ENCODE assay signal across 21 cellular contexts in the genomic region with DNA sequence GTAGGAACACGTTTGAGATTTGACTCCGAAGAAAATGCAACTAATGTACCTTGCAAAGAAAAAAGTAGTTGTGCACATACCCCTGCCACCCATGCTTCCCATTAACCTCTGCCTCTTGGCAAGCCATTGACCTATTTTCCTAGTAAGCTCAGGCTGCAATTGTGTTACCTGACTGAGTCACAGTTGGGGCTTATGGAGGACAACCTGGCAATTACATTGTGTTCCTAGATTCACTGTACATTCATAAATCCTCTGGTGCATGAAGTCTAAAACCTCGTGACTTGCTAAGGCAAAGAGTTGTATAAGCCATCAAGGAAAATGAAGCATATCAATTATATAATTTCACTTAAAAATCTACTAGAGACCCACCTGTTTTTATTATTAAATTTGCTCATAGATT.
A peak's percentile ranks its signal among the peaks of the same experiment; 100 is the strongest.
DNase-seq lines count a peak whose midpoint lies in the region; ATAC-seq and TF ChIP-seq lines count a peak whose summit lies in the region.
"Had no signal": no experiment of that assay in that cellular context is flagged by ENCODE, and none has a peak within 500 bp of the region (broad histone marks: within the 10 kb centered on the region; RNA-seq: fewer than 3 reads in every experiment).

No MANE protein-coding gene starts in this region.

- peaks cover 18% of the 10 kb centered on the region for H3K4me1 ChIP-seq in IMR-90 (ENCODE audit: control insufficient read depth, insufficient read depth, low read length)

- H2BK15ac ChIP-seq in IMR-90 (ENCODE audit: low read depth, low read length) = peak overlapping the region; percentile 81

- no peak for DNase-seq in IMR-90
- no peak for DNase-seq in WTC11 (ENCODE audit: low spot score)
- peak; percentile 12 for DNase-seq in left kidney (ENCODE audit: low read depth, low spot score)
- DNase-seq in A172 (ENCODE audit: low spot score) = no peak
- no peak for DNase-seq in NCI-H2081 (lab: John Stamatoyannopoulos, UW)
- DNase-seq in NCI-H82 treated with DMSO at 0.1 percent for 48 hours (lab: John Stamatoyannopoulos, UW; ENCODE audit: unreplicated experiment) = no peak
- no peak for DNase-seq in activated T-cell treated with anti-CD3 and anti-CD28 coated beads, Interleukin-2, amount 50 U/mL, for 72 hours
- DNase-seq: CD4-positive, CD25-positive, alpha-beta regulatory T cell; COR-L47; DMS79; MV-4-11; NCI-H1105 treated with DMSO at 0.1 percent for 48 hours; NCI-H1694; NCI-H2081 treated with DMSO at 0.1 percent for 48 hours; NCI-H510A; NCI-H748 treated with DMSO at 0.1 percent for 48 hours; NK-92 treated with Interleukin-12 subunit alpha and Interleukin-12 subunit beta, amount 100 ng/mL, for 24 hours; SIG-M5 had no signal

- H3K27ac Mint-ChIP-seq in WTC11 = 0 out of 2 replicates have a peak overlapping the region, but pooled peaks have one; percentile 12
- H3K27ac Mint-ChIP-seq in activated T-cell treated with anti-CD3 and anti-CD28 coated beads, Interleukin-2, amount 50 U/mL, for 72 hours = no peak overlapping the region
- H3K27ac Mint-ChIP-seq: CD4-positive, CD25-positive, alpha-beta regulatory T cell had no signal

- POLR2A ChIA-PET in IMR-90 (lab: Charles Lee; ENCODE audit: unreplicated experiment) (no interaction called here), WTC11 (lab: Charles Lee) (interaction anchor here (0.6 kb wide), 1 partner anchor 315 kb away, joined by 3 read pairs; no protein-coding TSS in a partner anchor)

- H3K36me3 ChIP-seq in IMR-90 (ENCODE audit: control insufficient read depth, insufficient read depth, low read length) = no peaks in the 10 kb centered on the region

- no peaks in the 10 kb centered on the region for H3K27me3 ChIP-seq in IMR-90 (ENCODE audit: control insufficient read depth, insufficient read depth, low read length)

- H2BK120ac ChIP-seq in IMR-90 (ENCODE audit: low read depth, low read length) = peak overlapping the region; percentile 94

- no peak for ATAC-seq in IMR-90 (ENCODE audit: low read depth)
- no peak for ATAC-seq in WTC11
- ATAC-seq in esophagus mucosa = peak; percentile 88
- ATAC-seq in activated T-cell treated with anti-CD3 and anti-CD28 coated beads, Interleukin-2, amount 50 U/mL, for 72 hours (replicated peaks in 1 of 2) = no peak
- ATAC-seq: SK-N-SH treated with all-trans-retinoic acid at 6 μM for 48 hours had no signal

- no peaks in the 10 kb centered on the region for H4K20me1 ChIP-seq in IMR-90 (ENCODE audit: insufficient read depth, low read length)

- no peak overlapping the region for H2AK9ac ChIP-seq in IMR-90 (replicated peaks; ENCODE audit: low read depth, low read length, poor library complexity)

- CTCF ChIA-PET in IMR-90 (lab: Yijun Ruan, JAX) (no interaction called here), WTC11 (lab: Charles Lee) (no interaction called here)

- peak overlapping the region; percentile 84 for H4K91ac ChIP-seq in IMR-90 (ENCODE audit: insufficient read depth, low read depth, low read length)

- no peak for TF ChIP-seq POLR2A in IMR-90 (IDR thresholded peaks at IDR 0.05; ENCODE audit: low read depth, low read length)

- dilution Hi-C loops in IMR-90 (cut with HindIII; ENCODE audit: low sequenced_read_pairs, unreplicated experiment) = no loop called here

- no peak overlapping the region for H4K5ac ChIP-seq in IMR-90 (ENCODE audit: low read depth, low read length)

- peak overlapping the region; percentile 88 for H2AK5ac ChIP-seq in IMR-90 (ENCODE audit: low read depth, low read length)

- H2BK20ac ChIP-seq in IMR-90 (ENCODE audit: low read depth, low read length) = peak overlapping the region; percentile 96

- peak overlapping the region; percentile 57 for H3K14ac ChIP-seq in IMR-90 (replicated peaks; ENCODE audit: low read depth, low read length)

- peaks cover 20% of the 10 kb centered on the region for H3K9me1 ChIP-seq in IMR-90 (ENCODE audit: insufficient read depth, low read length)

- H2AFZ ChIP-seq in IMR-90 (replicated peaks; ENCODE audit: low read length, poor library complexity) = no peak overlapping the region

- H2BK5ac ChIP-seq in IMR-90 (ENCODE audit: low read depth, low read length, poor library complexity, severe bottlenecking) = peak overlapping the region; percentile 89

- TF ChIP-seq RAD21 in IMR-90 (IDR thresholded peaks at IDR 0.05; ENCODE audit: low read length) = no peak

- no peak overlapping the region for H3K4me3 Mint-ChIP-seq in WTC11
- H3K4me3 Mint-ChIP-seq in activated T-cell treated with anti-CD3 and anti-CD28 coated beads, Interleukin-2, amount 50 U/mL, for 72 hours = no peak overlapping the region
- H3K4me3 Mint-ChIP-seq: CD4-positive, CD25-positive, alpha-beta regulatory T cell had no signal

- H3K4me3 ChIP-seq in IMR-90 (ENCODE audit: insufficient read depth, low read depth, low read length) = no peak overlapping the region

- H3K27me3 Mint-ChIP-seq in WTC11 (ENCODE audit: low read depth) = no peaks in the 10 kb centered on the region
- H3K27me3 Mint-ChIP-seq in activated T-cell treated with anti-CD3 and anti-CD28 coated beads, Interleukin-2, amount 50 U/mL, for 72 hours (ENCODE audit: low read depth) = no peaks in the 10 kb centered on the region
- H3K27me3 Mint-ChIP-seq: CD4-positive, CD25-positive, alpha-beta regulatory T cell had no signal

- peaks cover 0 to 25% of the 10 kb centered on the region in 2 experiments; a peak in 2 of 4 replicates for H3K79me1 ChIP-seq in IMR-90 (ENCODE audit: low read depth in 1 of 2, low read length in 2 of 2)

- H3K18ac ChIP-seq in IMR-90 (ENCODE audit: low read depth, low read length) = peak overlapping the region; percentile 86; the same call in 1 of the 2 replicates

- BruUV-seq in IMR-90 (replicated peaks; lab: Mats Ljungman, UMichigan) = no TSS peak

- no peaks in the 10 kb centered on the region; the same call in 1 of the 2 replicates for H3K36me3 Mint-ChIP-seq in WTC11
- H3K36me3 Mint-ChIP-seq in activated T-cell treated with anti-CD3 and anti-CD28 coated beads, Interleukin-2, amount 50 U/mL, for 72 hours (ENCODE audit: insufficient read depth in 2 of 2) = peaks cover 0 to 3% of the 10 kb centered on the region in 2 donors

- H3K4ac ChIP-seq in IMR-90 (ENCODE audit: low read depth, low read length) = peak overlapping the region; percentile 90

- no peak overlapping the region for H3K4me2 ChIP-seq in IMR-90 (ENCODE audit: low read depth, low read length)

- peak overlapping the region; percentile 66 for H3K23ac ChIP-seq in IMR-90 (ENCODE audit: low read depth, low read length)

- H3K4me1 Mint-ChIP-seq in WTC11 = peaks cover 49% of the 10 kb centered on the region
- no peaks in the 10 kb centered on the region for H3K4me1 Mint-ChIP-seq in activated T-cell treated with anti-CD3 and anti-CD28 coated beads, Interleukin-2, amount 50 U/mL, for 72 hours (ENCODE audit: low read depth)

- no peak overlapping the region for H3K9ac ChIP-seq in IMR-90 (ENCODE audit: low read depth, low read length)

- intact Hi-C loops in IMR-90 (cut with micrococcal nuclease) = no loop called here

- TF ChIP-seq CTCF in IMR-90 (conservative IDR thresholded peaks at IDR 0.05; ENCODE audit: low read depth, low read length) (no peak), WTC11 (IDR thresholded peaks at IDR 0.05) (no peak)

- in situ Hi-C loops in IMR-90 (cut with MboI; ENCODE audit: low sequenced_read_pairs) = no loop called here

- H3K9me3 ChIP-seq in IMR-90 (ENCODE audit: control insufficient read depth, insufficient read depth, low read length) = no peaks in the 10 kb centered on the region

- H3K27ac ChIP-seq in IMR-90 (ENCODE audit: insufficient read depth, low read length) = no peak overlapping the region
- H3K27ac ChIP-seq: RWPE1 had no signal

- no CpG with 5 or more reads among the region's 3 CpGs for WGBS in IMR-90 (ENCODE audit: extremely low coverage in 2 of 2, insufficient read length in 1 of 2), 2 experiments

- no peaks in the 10 kb centered on the region for H3K9me3 Mint-ChIP-seq in WTC11
- H3K9me3 Mint-ChIP-seq in activated T-cell treated with anti-CD3 and anti-CD28 coated beads, Interleukin-2, amount 50 U/mL, for 72 hours = no peaks in the 10 kb centered on the region

- H3K56ac ChIP-seq in IMR-90 (ENCODE audit: extremely low read depth, insufficient read depth, low read length) = 0 out of 2 replicates have a peak overlapping the region, but pooled peaks have one; percentile 50

- peak overlapping the region in 1 of 2 experiments; percentile 58; a peak in 3 of 4 replicates for H4K8ac ChIP-seq in IMR-90 (ENCODE audit: low read depth in 2 of 2, low read length in 2 of 2)

TF ChIP-seq in IMR-90, 13 proteins besides CTCF, POLR2A, EP300 and RAD21 (continues in another document):
- TF ChIP-seq BHLHE40 (IDR thresholded peaks at IDR 0.05; ENCODE audit: low read depth, low read length) (no peak), MAFK (IDR thresholded peaks at IDR 0.05; ENCODE audit: low read depth, low read length) (no peak), RCOR1 (IDR thresholded peaks at IDR 0.05; ENCODE audit: insufficient replicate concordance, low read length) (no peak), SMC3 (IDR thresholded peaks at IDR 0.05; ENCODE audit: low read depth, low read length) (no peak), FOS (IDR thresholded peaks at IDR 0.05; ENCODE audit: low read depth, low read length) (no peak), MAZ (IDR thresholded peaks at IDR 0.05; ENCODE audit: borderline replicate concordance, low read depth, low read length) (no peak), CHD1 (IDR thresholded peaks at IDR 0.05; ENCODE audit: low read depth, low read length) (no peak)

TF ChIP-seq in WTC11, 78 proteins besides CTCF, POLR2A, EP300 and RAD21:
- TF ChIP-seq, protein P1, sequence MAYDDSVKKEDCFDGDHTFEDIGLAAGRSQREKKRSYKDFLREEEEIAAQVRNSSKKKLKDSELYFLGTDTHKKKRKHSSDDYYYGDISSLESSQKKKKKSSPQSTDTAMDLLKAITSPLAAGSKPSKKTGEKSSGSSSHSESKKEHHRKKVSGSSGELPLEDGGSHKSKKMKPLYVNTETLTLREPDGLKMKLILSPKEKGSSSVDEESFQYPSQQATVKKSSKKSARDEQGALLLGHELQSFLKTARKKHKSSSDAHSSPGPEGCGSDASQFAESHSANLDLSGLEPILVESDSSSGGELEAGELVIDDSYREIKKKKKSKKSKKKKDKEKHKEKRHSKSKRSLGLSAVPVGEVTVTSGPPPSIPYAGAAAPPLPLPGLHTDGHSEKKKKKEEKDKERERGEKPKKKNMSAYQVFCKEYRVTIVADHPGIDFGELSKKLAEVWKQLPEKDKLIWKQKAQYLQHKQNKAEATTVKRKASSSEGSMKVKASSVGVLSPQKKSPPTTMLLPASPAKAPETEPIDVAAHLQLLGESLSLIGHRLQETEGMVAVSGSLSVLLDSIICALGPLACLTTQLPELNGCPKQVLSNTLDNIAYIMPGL (CRISPR knock-in tag; IDR thresholded peaks at IDR 0.05) = no peak
- TF ChIP-seq EMX1 (CRISPR knock-in tag; IDR thresholded peaks at IDR 0.05) = no peak
- TF ChIP-seq FOXP1 (CRISPR knock-in tag; IDR thresholded peaks at IDR 0.05; ENCODE audit: borderline replicate concordance) = no peak
- TF ChIP-seq IRF2 (CRISPR knock-in tag; IDR thresholded peaks at IDR 0.05; ENCODE audit: borderline replicate concordance, low read depth) = no peak
